In the genomic region with DNA sequence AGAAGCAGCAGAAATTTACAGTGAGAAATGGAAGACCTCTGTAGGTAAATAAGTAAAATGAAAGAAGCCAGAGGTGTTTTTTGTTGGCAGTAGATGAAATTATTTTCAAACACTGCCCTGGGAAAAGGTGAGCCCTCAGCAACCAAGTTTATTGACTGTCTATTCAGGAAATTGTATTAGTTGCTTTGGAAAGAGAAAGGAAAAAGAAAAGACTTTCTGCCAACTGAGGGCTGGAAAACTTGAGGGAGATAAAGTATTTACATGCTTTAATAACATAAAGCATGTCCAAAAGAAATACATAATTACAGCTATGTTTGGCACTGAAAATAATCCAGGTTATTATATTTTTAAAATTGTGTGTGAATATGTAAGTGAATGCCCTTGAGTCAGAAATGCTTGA, we compare ENCODE assay signal across 21 cellular contexts. TPM values are rescaled to one million over a fixed set of nuclear protein-coding genes. Genes with fewer than 3 reads are reported as not detected.
DNase-seq lines count a peak whose midpoint lies in the region; ATAC-seq, FAIRE-seq and TF ChIP-seq lines count a peak whose summit lies in the region.
"Had no signal": no experiment of that assay in that cellular context is flagged by ENCODE, and none has a peak within 500 bp of the region (broad histone marks: within the 10 kb centered on the region; RNA-seq: fewer than 3 reads in every experiment).

No MANE protein-coding gene starts in this region.

- peak overlapping the region; percentile 98 for H3K27ac ChIP-seq in RWPE2 (ENCODE audit: poor library complexity, severe bottlenecking)
- peak overlapping the region in 3 of 4 donors; percentile 17 to 68 (median 66) for H3K27ac ChIP-seq in esophagus squamous epithelium
- peak overlapping the region; percentile 63 to 97 (median 72) for H3K27ac ChIP-seq in gastrocnemius medialis
- H3K27ac ChIP-seq: prostate gland had no signal

- no peaks in the 10 kb centered on the region for H3K9me3 ChIP-seq in RWPE2 (ENCODE audit: severe bottlenecking)
- H3K9me3 ChIP-seq in esophagus squamous epithelium: no peaks in the 10 kb centered on the region
- no peaks in the 10 kb centered on the region for H3K9me3 ChIP-seq in gastrocnemius medialis
- H3K9me3 ChIP-seq: prostate gland had no signal

- H3K4me3 ChIP-seq in RWPE2 (ENCODE audit: severe bottlenecking) (no peak overlapping the region), esophagus squamous epithelium (no peak overlapping the region), gastrocnemius medialis (peak overlapping the region in 2 of 4 donors; percentile 18 to 30)
- H3K4me3 ChIP-seq: prostate gland had no signal

- H3K27me3 ChIP-seq in RWPE2 (ENCODE audit: insufficient read depth, poor library complexity, severe bottlenecking) (no peaks in the 10 kb centered on the region), esophagus squamous epithelium (no peaks in the 10 kb centered on the region), gastrocnemius medialis (no peaks in the 10 kb centered on the region)

- TF ChIP-seq CTCF in RWPE2 (IDR thresholded peaks at IDR 0.05; ENCODE audit: poor library complexity, severe bottlenecking): no peak
- no peak for TF ChIP-seq CTCF in esophagus squamous epithelium (IDR thresholded peaks at IDR 0.05)
- TF ChIP-seq CTCF in gastrocnemius medialis (IDR thresholded peaks at IDR 0.05 in 4 of 5, conservative IDR thresholded peaks at IDR 0.05 in 1 of 5): no peak

- H3K36me3 ChIP-seq in RWPE2 (ENCODE audit: low read depth): peaks cover 16% of the 10 kb centered on the region
- H3K36me3 ChIP-seq in esophagus squamous epithelium: no peaks in the 10 kb centered on the region
- H3K36me3 ChIP-seq in gastrocnemius medialis: no peaks in the 10 kb centered on the region
- H3K36me3 ChIP-seq: prostate gland had no signal

- ATAC-seq in RWPE2 (ENCODE audit: low read depth) (no peak), gastrocnemius medialis (no peak), HG03159 (IDR thresholded peaks at IDR 0.05; ENCODE audit: unreplicated experiment) (no peak), HG03175 (IDR thresholded peaks at IDR 0.05; ENCODE audit: unreplicated experiment) (no peak)

- DNase-seq in RWPE2 (ENCODE audit: low spot score): no peak
- no peak for DNase-seq in esophagus squamous epithelium (lab: John Stamatoyannopoulos, UW)
- no peak for DNase-seq in gastrocnemius medialis
- DNase-seq in UCSD-AML1 (lab: John Stamatoyannopoulos, UW; ENCODE audit: unreplicated experiment): no peak
- DNase-seq in DMS114 treated with DMSO at 0.1 percent for 48 hours (lab: John Stamatoyannopoulos, UW; ENCODE audit: unreplicated experiment): no peak
- DNase-seq: activated CD4-positive, alpha-beta memory T cell treated with anti-CD3 and anti-CD28 coated beads, Interleukin-2, amount 10 ng/mL, durations not matched to agents 7 days and 5 days; activated naive CD4-positive, alpha-beta T cell; activated T-cell treated with anti-CD3 and anti-CD28 coated beads, Interleukin-2, amount 50 U/mL, for 1 hour; aorta; CD4-positive, alpha-beta T cell; cerebellar nuclear complex; endodermal cell; kidney; NCI-H1092 treated with DMSO at 0.1 percent for 48 hours; NCI-H2107; NCI-H524 treated with DMSO at 0.1 percent for 48 hours; Right ventricle myocardium superior had no signal

- H3K4me1 ChIP-seq in RWPE2 (ENCODE audit: insufficient read depth, poor library complexity, severe bottlenecking): peaks cover 95% of the 10 kb centered on the region
- H3K4me1 ChIP-seq in esophagus squamous epithelium: peaks cover 39 to 100% (median 81%) of the 10 kb centered on the region in 3 donors
- peaks cover 98 to 100% of the 10 kb centered on the region in 2 donors for H3K4me1 ChIP-seq in gastrocnemius medialis
- H3K4me1 ChIP-seq: prostate gland had no signal

- intact Hi-C loops in esophagus squamous epithelium (cut with DNase I): no loop called here
- intact Hi-C loops in gastrocnemius medialis (cut with DNase I; ENCODE audit: low total_unique reads): no loop called here

- in situ Hi-C loops in gastrocnemius medialis (cut with MboI; ENCODE audit: low sequenced_read_pairs in 4 of 4): no loop called here

- TF ChIP-seq POLR2A in esophagus squamous epithelium (IDR thresholded peaks at IDR 0.05) (no peak), gastrocnemius medialis (IDR thresholded peaks at IDR 0.05) (no peak)

- peak; percentile 46 for FAIRE-seq in G401.6 (lab: Jason Lieb, UNC)
- FAIRE-seq: kidney had no signal

RNA-seq across cellular contexts. Expression of gene CRIM1, which starts 14.7 kb away (rescaled TPM):
- total RNA-seq in esophagus squamous epithelium (100 to 1,000 TPM in 1 of 4 donors, 10 to 100 TPM in 3; 16.4 to 107 (median 29.9) TPM), gastrocnemius medialis (100 to 1,000 TPM in 2 of 4 donors, 10 to 100 TPM in 2; 93.2 to 194 (median 119) TPM)
